ENCODE assay signal across 12 cellular contexts in genomic region chr7:36216063-36216684, GRCh38.
A peak's percentile ranks its signal among the peaks of the same experiment; 100 is the strongest.
DNase-seq lines count a peak whose midpoint lies in the region; ATAC-seq, FAIRE-seq and TF ChIP-seq lines count a peak whose summit lies in the region.
"Had no signal": no experiment of that assay in that cellular context is flagged by ENCODE, and none has a peak within 500 bp of the region (broad histone marks: within the 10 kb centered on the region; RNA-seq: fewer than 3 reads in every experiment).

No MANE protein-coding gene starts in this region.

- no peaks in the 10 kb centered on the region for H3K36me3 Mint-ChIP-seq in HFFc6 (ENCODE audit: low read depth)
- H3K36me3 Mint-ChIP-seq in astrocyte (ENCODE audit: low read depth, unreplicated experiment), result no peaks in the 10 kb centered on the region

- H3K4me3 ChIP-seq in astrocyte (ENCODE audit: insufficient read depth, low read depth, low read length), result no peak overlapping the region
- H3K4me3 ChIP-seq in skeletal muscle tissue (ENCODE audit: low read length in 3 of 3), result no peak overlapping the region

- H3K36me3 ChIP-seq in astrocyte (ENCODE audit: insufficient read depth, low read length) (no peaks in the 10 kb centered on the region), skeletal muscle tissue (ENCODE audit: control insufficient read depth in 3 of 3, insufficient read depth in 3 of 3, low read length in 3 of 3) (no peaks in the 10 kb centered on the region)

- H3K9me3 ChIP-seq in astrocyte (ENCODE audit: insufficient read depth, low read depth, low read length) (no peaks in the 10 kb centered on the region), skeletal muscle tissue (ENCODE audit: control insufficient read depth in 3 of 3, low read length in 3 of 3) (no peaks in the 10 kb centered on the region)

- H3K4me1 ChIP-seq in astrocyte (ENCODE audit: insufficient read depth, low read length) (no peaks in the 10 kb centered on the region), skeletal muscle tissue (ENCODE audit: control insufficient read depth in 3 of 3, insufficient read depth in 3 of 3, low read length in 3 of 3) (peaks cover 24 to 34% (median 26%) of the 10 kb centered on the region in 3 donors)

- H3K4me3 Mint-ChIP-seq in HFFc6 (no peak overlapping the region), astrocyte (ENCODE audit: unreplicated experiment) (no peak overlapping the region)

- H2AFZ ChIP-seq in astrocyte (ENCODE audit: low read depth, low read length), result no peak overlapping the region

- H3K9ac ChIP-seq in astrocyte (ENCODE audit: low read length), result no peak overlapping the region
- H3K9ac ChIP-seq in skeletal muscle tissue (ENCODE audit: low read depth in 1 of 3, low read length in 3 of 3), result no peak overlapping the region

- H3K27ac Mint-ChIP-seq in HFFc6 (no peak overlapping the region), astrocyte (ENCODE audit: unreplicated experiment) (no peak overlapping the region)
- H3K27ac Mint-ChIP-seq: activated T-helper 2 cell treated with anti-CD3 and anti-CD28 coated beads, Interferon-gamma antibody, Interleukin-2, Interleukin-4, amounts not matched to agents 10 μg/mL and 5 μg/mL and 100 μg/mL, durations not matched to agents 14 hours and 24 hours and 36 hours had no signal

- DNase-seq in HFFc6 (peak; percentile 43), astrocyte (ENCODE audit: low read depth) (no peak), iris pigment epithelial cell (ENCODE audit: low read depth) (peak; percentile 74), KBM-7 (no peak), inferior parietal cortex (ENCODE audit: extremely low spot score) (no peak)
- DNase-seq: activated CD4-positive, alpha-beta T cell treated with anti-CD3 and anti-CD28 coated beads for 4 hours; NCI-H187 treated with DMSO at 0.1 percent for 48 hours; stimulated activated naive CD4-positive, alpha-beta T cell treated with Interleukin-2 at 50 U/mL for 16 hours had no signal

- TF ChIP-seq CTCF in HFFc6 (IDR thresholded peaks at IDR 0.05) (no peak), astrocyte (IDR thresholded peaks at IDR 0.05; ENCODE audit: insufficient read depth, low read depth, low read length) (no peak)

- H3K4me2 ChIP-seq in astrocyte (ENCODE audit: low read length), result no peak overlapping the region

- no peaks in the 10 kb centered on the region for H3K9me3 Mint-ChIP-seq in HFFc6
- H3K9me3 Mint-ChIP-seq in astrocyte (ENCODE audit: unreplicated experiment), result no peaks in the 10 kb centered on the region
- H3K9me3 Mint-ChIP-seq: activated T-helper 2 cell treated with anti-CD3 and anti-CD28 coated beads, Interferon-gamma antibody, Interleukin-2, Interleukin-4, amounts not matched to agents 10 μg/mL and 5 μg/mL and 100 μg/mL, durations not matched to agents 14 hours and 24 hours and 36 hours had no signal

- H3K27me3 Mint-ChIP-seq in HFFc6 (ENCODE audit: insufficient read depth) (peaks cover 13% of the 10 kb centered on the region), astrocyte (ENCODE audit: low read depth, unreplicated experiment) (peaks cover 3% of the 10 kb centered on the region)

- no peak overlapping the region for H3K27ac ChIP-seq in astrocyte (ENCODE audit: low read depth, low read length)
- peak overlapping the region; percentile 15 for H3K27ac ChIP-seq in skeletal muscle tissue (ENCODE audit: low read depth, low read length)

- peak; percentile 43 for FAIRE-seq in astrocyte (lab: Jason Lieb, UNC)
- FAIRE-seq: keratinocyte had no signal

- in situ Hi-C loops in KBM-7 (cut with MboI; ENCODE audit: low pct_unique_long_range_greater_than_20kb, low sequenced_read_pairs), result no loop called here

- no peaks in the 10 kb centered on the region for H4K20me1 ChIP-seq in astrocyte (ENCODE audit: insufficient read depth, low read length)

- H3K27me3 ChIP-seq in astrocyte (ENCODE audit: insufficient read depth, low read length), result no peaks in the 10 kb centered on the region
- H3K27me3 ChIP-seq in skeletal muscle tissue (ENCODE audit: control insufficient read depth in 3 of 3, insufficient read depth in 3 of 3, low read length in 3 of 3), result no peaks in the 10 kb centered on the region

- ATAC-seq in HG02642 (IDR thresholded peaks at IDR 0.05; ENCODE audit: poor library complexity, unreplicated experiment), result no peak

- H3K4me1 Mint-ChIP-seq in HFFc6 (ENCODE audit: low read depth) (peaks cover 9% of the 10 kb centered on the region), astrocyte (ENCODE audit: low read depth, unreplicated experiment) (peaks cover 2% of the 10 kb centered on the region)

- H3K79me2 ChIP-seq in astrocyte (ENCODE audit: insufficient read depth, low read length), result no peaks in the 10 kb centered on the region

Comparison
In these comparisons a context has a peak if more than half of its experiments do, and no peak if none do; other contexts are left out.
1. DNase-seq: peak in HFFc6 (single experiment) and iris pigment epithelial cell (single experiment); none in astrocyte (single experiment), KBM-7 (single experiment) and inferior parietal cortex (single experiment).